In the genomic region with DNA sequence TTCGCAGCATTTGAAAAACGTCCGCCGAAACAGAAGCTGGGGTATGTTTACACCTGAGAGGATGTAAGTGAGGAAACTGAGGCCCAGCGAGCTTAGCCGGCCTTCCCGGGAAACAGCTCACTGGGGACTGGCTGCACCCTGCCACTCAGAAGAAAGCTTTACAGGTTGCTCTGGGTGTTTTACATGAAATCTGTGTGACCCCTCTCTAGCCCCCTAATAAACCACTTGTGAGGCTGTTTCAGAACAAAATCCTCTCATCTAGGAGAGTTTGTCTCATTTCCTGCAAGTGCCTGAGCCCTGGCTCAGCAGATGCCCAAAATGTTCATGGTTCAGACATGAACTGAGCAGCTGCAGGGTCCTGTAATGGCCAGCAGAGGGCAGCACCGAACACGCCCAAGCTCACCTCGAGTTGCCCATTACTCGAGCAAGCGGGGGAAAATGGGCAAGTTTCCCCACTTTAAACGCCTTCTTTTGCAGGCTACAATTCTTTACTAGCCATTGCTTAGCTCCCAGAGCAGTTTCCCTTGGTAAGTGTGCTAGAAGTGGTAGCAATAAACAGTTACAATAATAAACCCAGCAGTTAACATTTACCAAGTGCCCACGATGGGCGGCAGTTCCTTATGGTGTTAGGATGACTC, we compare ENCODE assay signal across 8 cellular contexts.
DNase-seq lines count a peak whose midpoint lies in the region; ATAC-seq and TF ChIP-seq lines count a peak whose summit lies in the region.

No MANE protein-coding gene starts in this region.

- CTCF ChIA-PET in AG04450 (lab: Charles Lee): interaction anchor here (0.6 to 4.7 kb wide), 47 partner anchors 10 to 197 kb away, joined by 3 to 173 read pairs (median 6); no protein-coding TSS in a partner anchor

- ATAC-seq in GM21381 (IDR thresholded peaks at IDR 0.05; ENCODE audit: unreplicated experiment) (peak; percentile 62), HG03460 (IDR thresholded peaks at IDR 0.05; ENCODE audit: unreplicated experiment) (no peak)
- peak; percentile 64 to 77 for ATAC-seq in activated CD4-positive, CD25-positive, alpha-beta regulatory T cell treated with anti-CD3 and anti-CD28 coated beads, Interleukin-2, amount 50 U/mL, for 24 hours
- peak; percentile 75 for ATAC-seq in central memory CD8-positive, alpha-beta T cell (replicated peaks; ENCODE audit: extremely low read depth, poor library complexity, severe bottlenecking)

- no peak overlapping the region for H3K27ac Mint-ChIP-seq in central memory CD8-positive, alpha-beta T cell (ENCODE audit: low read depth)

- TF ChIP-seq CTCF in AG04450 (IDR thresholded peaks at IDR 0.05; ENCODE audit: low read depth, low read length): peak; percentile 97

- DNase-seq in AG04450 (ENCODE audit: low read depth, low spot score): peak; percentile 65
- DNase-seq in NCI-H226: peak; percentile 68
- peak; percentile 64 to 68 for DNase-seq in central memory CD8-positive, alpha-beta T cell (ENCODE audit: low spot score in 2 of 2)
- DNase-seq in kidney glomerular epithelial cell (lab: John Stamatoyannopoulos, UW): peak; percentile 58
- peak; percentile 56 to 70 for DNase-seq in stimulated activated CD4-positive, alpha-beta T cell treated with anti-CD3 and anti-CD28 coated beads, Interleukin-1b, Interleukin-23, amount 100 ng/mL, for 4 hours (ENCODE audit: low read depth in 2 of 2)

- H3K27me3 Mint-ChIP-seq in central memory CD8-positive, alpha-beta T cell: no peaks in the 10 kb centered on the region

- no peak overlapping the region for H3K4me3 ChIP-seq in AG04450 (ENCODE audit: low read depth, low read length)

- H3K27me3 ChIP-seq in AG04450 (ENCODE audit: control insufficient read depth, insufficient read depth, low read length): no peaks in the 10 kb centered on the region

- no peaks in the 10 kb centered on the region for H3K36me3 Mint-ChIP-seq in central memory CD8-positive, alpha-beta T cell (ENCODE audit: insufficient read depth)

- H3K9me3 Mint-ChIP-seq in central memory CD8-positive, alpha-beta T cell: no peaks in the 10 kb centered on the region

- peaks cover 6% of the 10 kb centered on the region for H3K4me1 Mint-ChIP-seq in central memory CD8-positive, alpha-beta T cell

- H3K9me3 ChIP-seq in AG04450 (ENCODE audit: control insufficient read depth, insufficient read depth, low read length): no peaks in the 10 kb centered on the region

- no peak overlapping the region for H3K4me3 Mint-ChIP-seq in central memory CD8-positive, alpha-beta T cell

- no peak overlapping the region for H3K27ac ChIP-seq in AG04450 (ENCODE audit: low read depth, low read length)

- POLR2A ChIA-PET in AG04450 (lab: Yijun Ruan, JAX): interaction anchor here (0.8 to 1.4 kb wide), 3 partner anchors 14 to 108 kb away, joined by 3 to 6 read pairs (median 5); no protein-coding TSS in a partner anchor
